30 cellular contexts compared by ENCODE assay signal in the genomic region with DNA sequence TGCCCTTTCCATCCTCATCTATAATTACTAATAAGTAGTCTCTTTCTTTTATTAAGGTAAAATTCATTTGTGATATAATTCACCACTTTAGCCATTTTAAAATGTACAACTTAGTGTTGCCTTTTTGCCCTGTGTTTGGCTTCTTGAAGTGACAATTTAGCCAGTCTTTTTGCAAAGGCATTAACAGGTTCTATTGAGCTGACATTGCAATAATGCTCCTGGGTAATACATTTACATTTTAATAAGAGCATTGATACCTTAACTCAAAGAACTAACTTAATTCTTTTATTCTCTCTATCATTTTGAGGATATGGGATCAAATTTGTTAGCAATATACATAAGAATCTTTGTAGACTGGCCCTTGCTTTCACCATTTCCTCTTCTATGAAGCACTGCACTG.
"Had no signal": no experiment of that assay in that cellular context is flagged by ENCODE, and none has a peak within 500 bp of the region (broad histone marks: within the 10 kb centered on the region; RNA-seq: fewer than 3 reads in every experiment).

No MANE protein-coding gene starts in this region.

- DNase-seq: activated B cell treated with CpG ODN at 0.5 μM for 24 hours; activated CD4-positive, alpha-beta memory T cell treated with anti-CD3 and anti-CD28 coated beads, Interleukin-2, amount 10 ng/mL, durations not matched to agents 7 days and 5 days; activated CD4-positive, alpha-beta T cell treated with anti-CD3 and anti-CD28 coated beads for 4 hours; activated CD4-positive, alpha-beta T cell treated with anti-CD3 and anti-CD28 coated beads, Interleukin-2, amount 10 ng/mL, durations not matched to agents 7 days and 5 days; activated CD4-positive, alpha-beta T cell treated with anti-CD3 and anti-CD28 coated beads, Interleukin-2, amount 50 U/mL, for 48 hours; activated CD4-positive, CD25-positive, alpha-beta regulatory T cell treated with anti-CD3 and anti-CD28 coated beads, Interleukin-2, amount 50 U/mL, for 72 hours; activated CD8-positive, alpha-beta memory T cell treated with anti-CD3 and anti-CD28 coated beads for 24 hours; activated CD8-positive, alpha-beta memory T cell treated with anti-CD3 and anti-CD28 coated beads, Interleukin-2, amount 10 ng/mL, durations not matched to agents 7 days and 5 days; activated CD8-positive, alpha-beta memory T cell treated with anti-CD3 and anti-CD28 coated beads, Interleukin-2, amount 50 U/mL, for 48 hours; activated CD8-positive, alpha-beta T cell treated with anti-CD3 and anti-CD28 coated beads, Interleukin-2, amount 10 ng/mL, durations not matched to agents 7 days and 5 days; activated effector memory CD4-positive, alpha-beta T cell treated with Interleukin-2 at 50 U/mL for 16 hours; activated gamma-delta T cell; activated naive CD4-positive, alpha-beta T cell treated with anti-CD3 and anti-CD28 coated beads, Interleukin-2, amount 10 ng/mL, durations not matched to agents 7 days and 5 days; activated naive CD4-positive, alpha-beta T cell treated with Interleukin-2 at 50 U/mL for 16 hours; activated naive CD8-positive, alpha-beta T cell treated with anti-CD3 and anti-CD28 coated beads, Interleukin-2, amount 10 ng/mL, durations not matched to agents 7 days and 5 days; activated naive CD8-positive, alpha-beta T cell treated with anti-CD3 and anti-CD28 coated beads, Interleukin-2, amount 50 U/mL, for 24 hours; activated T-cell treated with anti-CD3 and anti-CD28 coated beads, Interleukin-2, amount 50 U/mL, for 24 hours; activated T-cell treated with anti-CD3 and anti-CD28 coated beads, Interleukin-2, amount 50 U/mL, for 48 hours; amygdala; aorta; body of pancreas; brain microvascular endothelial cell; central memory CD4-positive, alpha-beta T cell; SW 1271; T-helper 1 cell; T-helper 9 cell had no signal

- H3K9me3 ChIP-seq: body of pancreas, breast epithelium had no signal

- H3K27ac ChIP-seq: body of pancreas, brain microvascular endothelial cell, breast epithelium, VCaP had no signal

- ATAC-seq: activated CD8-positive, alpha-beta memory T cell treated with anti-CD3 and anti-CD28 coated beads, Interleukin-2, amount 10 ng/mL, durations not matched to agents 7 days and 5 days; activated CD8-positive, alpha-beta T cell treated with anti-CD3 and anti-CD28 coated beads, Interleukin-2, amount 10 ng/mL, durations not matched to agents 7 days and 5 days; activated naive CD8-positive, alpha-beta T cell treated with anti-CD3 and anti-CD28 coated beads, Interleukin-2, amount 50 U/mL, for 24 hours; body of pancreas had no signal

- H3K4me3 ChIP-seq: body of pancreas, breast epithelium had no signal

- H3K36me3 ChIP-seq: brain microvascular endothelial cell, breast epithelium had no signal

- H3K27me3 ChIP-seq: body of pancreas, brain microvascular endothelial cell, breast epithelium had no signal

- FAIRE-seq: astrocyte, TTC549 had no signal

- H3K4me1 ChIP-seq: body of pancreas, breast epithelium had no signal
